1 cellular context compared by ENCODE assay signal in genomic region chr15:80581976-80582375, GRCh38.
TF ChIP-seq lines count a peak whose summit lies in the region.

No MANE protein-coding gene starts in this region.

TF ChIP-seq in IMR-90, 13 proteins besides CTCF, POLR2A, EP300 and RAD21:
- TF ChIP-seq CHD1 (IDR thresholded peaks at IDR 0.05; ENCODE audit: low read depth, low read length) (no peak), SMC3 (IDR thresholded peaks at IDR 0.05; ENCODE audit: low read depth, low read length) (no peak), BHLHE40 (IDR thresholded peaks at IDR 0.05; ENCODE audit: low read depth, low read length) (no peak), MAFK (IDR thresholded peaks at IDR 0.05; ENCODE audit: low read depth, low read length) (no peak), FOS (IDR thresholded peaks at IDR 0.05; ENCODE audit: low read depth, low read length) (no peak), NFE2L2 (IDR thresholded peaks at IDR 0.05; ENCODE audit: low read depth, low read length) (no peak), ELK1 (IDR thresholded peaks at IDR 0.05; ENCODE audit: borderline replicate concordance, low read depth, low read length) (no peak), RCOR1 (IDR thresholded peaks at IDR 0.05; ENCODE audit: insufficient replicate concordance, low read length) (no peak), MAZ (IDR thresholded peaks at IDR 0.05; ENCODE audit: borderline replicate concordance, low read depth, low read length) (no peak), USF2 (IDR thresholded peaks at IDR 0.05; ENCODE audit: low read depth, low read length) (no peak), RFX5 (IDR thresholded peaks at IDR 0.05; ENCODE audit: low read depth, low read length) (no peak), MXI1 (IDR thresholded peaks at IDR 0.05; ENCODE audit: borderline replicate concordance, low read depth, low read length) (no peak), CEBPB (IDR thresholded peaks at IDR 0.05; ENCODE audit: low read depth, low read length) (no peak)
